In the genomic region with DNA sequence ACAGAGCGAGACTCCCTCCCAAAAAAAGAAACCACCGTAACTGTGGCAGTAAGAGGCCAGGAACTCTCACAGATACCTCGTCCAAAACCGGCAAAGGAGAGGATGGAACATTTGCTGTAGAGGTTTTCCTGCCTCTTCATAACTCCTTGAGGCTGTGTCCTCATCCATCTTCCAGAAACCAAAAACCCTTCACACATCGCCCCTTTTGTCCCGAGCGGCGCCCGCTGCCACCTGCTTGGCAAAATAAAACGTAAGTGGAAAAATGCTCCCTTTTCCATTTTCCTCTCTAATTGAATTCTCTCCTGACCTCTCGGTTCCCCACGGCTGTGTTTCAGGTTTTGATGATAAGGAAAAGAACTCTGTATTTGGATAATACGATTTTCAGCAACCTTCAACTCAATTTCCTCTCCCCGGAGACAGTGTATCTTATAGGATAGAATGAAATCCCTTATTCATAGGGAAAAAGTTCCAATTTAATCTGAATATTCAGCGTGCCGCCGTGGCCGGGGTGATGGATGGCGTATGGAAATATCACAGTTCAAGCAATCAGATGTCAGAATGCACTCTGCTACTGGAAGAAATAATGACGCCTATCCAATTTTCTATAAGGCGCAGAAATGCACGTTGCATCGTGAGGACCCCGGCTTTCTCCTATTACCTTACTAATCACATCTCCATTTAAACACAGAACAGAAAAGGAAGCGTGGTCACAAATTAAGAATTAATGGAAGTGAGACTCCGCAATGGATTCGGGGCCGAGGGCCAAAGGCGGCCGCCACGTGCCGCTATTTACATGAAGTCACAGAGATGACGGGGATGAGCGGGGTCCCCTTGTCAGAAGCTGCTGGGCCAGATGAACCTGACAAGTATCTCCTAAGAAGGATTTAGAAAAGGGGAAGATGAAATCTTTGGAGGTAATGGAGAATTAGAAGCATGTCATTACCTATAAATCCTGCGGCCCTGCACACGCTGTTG, we compare ENCODE assay signal across 4 cellular contexts.
"Had no signal": no experiment of that assay in that cellular context is flagged by ENCODE, and none has a peak within 500 bp of the region (broad histone marks: within the 10 kb centered on the region; RNA-seq: fewer than 3 reads in every experiment).

No MANE protein-coding gene starts in this region.

- H3K9me3 ChIP-seq: HAP-1 had no signal

- H2AFZ ChIP-seq: GM23338 had no signal

- H3K36me3 ChIP-seq: HAP-1 had no signal

- DNase-seq: HFFc6 had no signal

- H3K4me2 ChIP-seq: GM23338 had no signal

- H3K4me3 ChIP-seq: GM23338, HAP-1 had no signal

- H3K27ac ChIP-seq: HL-60 had no signal

- H3K4me1 ChIP-seq: HAP-1 had no signal
